ENCODE assay signal across 26 cellular contexts in genomic region chr2:119764832-119765231, GRCh38. TPM values are rescaled to one million over a fixed set of nuclear protein-coding genes. Genes with fewer than 3 reads are reported as not detected.
DNase-seq lines count a peak whose midpoint lies in the region; ATAC-seq and TF ChIP-seq lines count a peak whose summit lies in the region.
"Had no signal": no experiment of that assay in that cellular context is flagged by ENCODE, and none has a peak within 500 bp of the region (broad histone marks: within the 10 kb centered on the region; RNA-seq: fewer than 3 reads in every experiment).

No MANE protein-coding gene starts in this region.

- H3K4me3 ChIP-seq in ascending aorta: no peak overlapping the region
- H3K4me3 ChIP-seq: coronary artery, esophagus squamous epithelium, gastrocnemius medialis had no signal

- BruUV-seq in Calu3 (replicated peaks; lab: Mats Ljungman, UMichigan): no TSS peak

- H3K27me3 ChIP-seq in ascending aorta: no peaks in the 10 kb centered on the region
- H3K27me3 ChIP-seq: esophagus squamous epithelium, gastrocnemius medialis had no signal

- H3K4me1 Mint-ChIP-seq in Calu3 (ENCODE audit: low read depth, unreplicated experiment) (no peaks in the 10 kb centered on the region), brain (peaks cover 56% of the 10 kb centered on the region)

- no peak for TF ChIP-seq CTCF in Calu3 (IDR thresholded peaks at IDR 0.05; ENCODE audit: unreplicated experiment)
- TF ChIP-seq CTCF in brain (conservative IDR thresholded peaks at IDR 0.05): no peak
- no peak for TF ChIP-seq CTCF in ascending aorta (IDR thresholded peaks at IDR 0.05)

- H3K36me3 Mint-ChIP-seq in Calu3 (ENCODE audit: insufficient read depth, unreplicated experiment) (peaks cover 23% of the 10 kb centered on the region), brain (peaks cover 15% of the 10 kb centered on the region)

- H3K27me3 Mint-ChIP-seq in Calu3 (ENCODE audit: unreplicated experiment) (no peaks in the 10 kb centered on the region), brain (peaks cover 4% of the 10 kb centered on the region)
- H3K27me3 Mint-ChIP-seq: activated CD4-positive, alpha-beta T cell treated with anti-CD3 and anti-CD28 coated beads, Interleukin-2, amount 10 ng/mL, durations not matched to agents 7 days and 5 days had no signal

- no peak for ATAC-seq in HG02610 (IDR thresholded peaks at IDR 0.05; ENCODE audit: unreplicated experiment)
- no peak for ATAC-seq in GM21360 (IDR thresholded peaks at IDR 0.05; ENCODE audit: unreplicated experiment)
- ATAC-seq: activated T-cell treated with anti-CD3 and anti-CD28 coated beads, Interleukin-2, amount 50 U/mL, for 4 hours; gastrocnemius medialis; left ventricle myocardium superior; Panc1 had no signal

- peak overlapping the region; percentile 90 for H3K4me3 Mint-ChIP-seq in Calu3 (ENCODE audit: low read depth, unreplicated experiment)
- peak overlapping the region in 4 of 5 experiments; percentile 5 to 62 (median 58) for H3K4me3 Mint-ChIP-seq in brain
- H3K4me3 Mint-ChIP-seq: activated CD4-positive, alpha-beta T cell treated with anti-CD3 and anti-CD28 coated beads, Interleukin-2, amount 10 ng/mL, durations not matched to agents 7 days and 5 days; activated T-cell treated with anti-CD3 and anti-CD28 coated beads, Interleukin-2, amount 50 U/mL, for 4 hours; endodermal cell; HFFc6 had no signal

- CTCF ChIA-PET in Calu3 (lab: Charles Lee): interaction anchor here (0.6 kb wide), 1 partner anchor 583 kb away, joined by 3 read pairs; no protein-coding TSS in a partner anchor

- H3K27ac ChIP-seq in ascending aorta: no peak overlapping the region
- H3K27ac ChIP-seq: coronary artery, esophagus squamous epithelium had no signal

- intact Hi-C loops in Calu3 (cut with micrococcal nuclease; ENCODE audit: unreplicated experiment) (loop anchor here (5.0 kb wide), 2 partner anchors 37 to 107 kb away; no protein-coding TSS in a partner anchor), ascending aorta (cut with DNase I) (no loop called here)

- no peaks in the 10 kb centered on the region for H3K36me3 ChIP-seq in ascending aorta
- H3K36me3 ChIP-seq: esophagus squamous epithelium, gastrocnemius medialis had no signal

- H3K4me1 ChIP-seq in ascending aorta: peaks cover 0 to 12% of the 10 kb centered on the region in 2 donors

- H3K9me3 Mint-ChIP-seq in Calu3 (ENCODE audit: low read depth, unreplicated experiment) (no peaks in the 10 kb centered on the region), brain (peaks cover 0 to 4% (median 2%) of the 10 kb centered on the region in 5 experiments)
- H3K9me3 Mint-ChIP-seq: activated CD4-positive, alpha-beta T cell treated with anti-CD3 and anti-CD28 coated beads, Interleukin-2, amount 10 ng/mL, durations not matched to agents 7 days and 5 days; activated T-cell treated with anti-CD3 and anti-CD28 coated beads, Interleukin-2, amount 50 U/mL, for 4 hours; endodermal cell; HFFc6 had no signal

- no peaks in the 10 kb centered on the region for H3K9me3 ChIP-seq in ascending aorta
- H3K9me3 ChIP-seq: esophagus squamous epithelium, gastrocnemius medialis had no signal

- DNase-seq in Calu3: no peak
- DNase-seq in M059J (ENCODE audit: low read depth): peak; percentile 18
- peak; percentile 15 for DNase-seq in kidney tubule cell (ENCODE audit: low spot score)
- DNase-seq in ascending aorta (ENCODE audit: low spot score in 2 of 2): no peak
- no peak for DNase-seq in amniotic stem cell (lab: John Stamatoyannopoulos, UW)
- DNase-seq: activated CD4-positive, alpha-beta T cell treated with anti-CD3 and anti-CD28 coated beads, Interleukin-2, amount 10 ng/mL, durations not matched to agents 7 days and 5 days; activated naive CD4-positive, alpha-beta T cell; activated T-cell treated with anti-CD3 and anti-CD28 coated beads, Interleukin-2, amount 50 U/mL, for 4 hours; amygdala; endodermal cell; esophagus squamous epithelium; gastrocnemius medialis; HFFc6; hippocampal formation; IMR-90; left ventricle myocardium superior; NCI-H1105; NCI-H187 treated with DMSO at 0.1 percent for 48 hours; nucleus accumbens; SIG-M5; stimulated activated CD4-positive, alpha-beta T cell treated with anti-CD3 and anti-CD28 coated beads, Interleukin-4, amount 100 ng/mL, for 1 hour had no signal

- H3K27ac Mint-ChIP-seq in Calu3 (ENCODE audit: unreplicated experiment) (peak overlapping the region; percentile 65), brain (no peak overlapping the region)
- H3K27ac Mint-ChIP-seq: activated CD4-positive, alpha-beta T cell treated with anti-CD3 and anti-CD28 coated beads, Interleukin-2, amount 10 ng/mL, durations not matched to agents 7 days and 5 days; endodermal cell; HFFc6 had no signal

RNA-seq across cellular contexts. Expression of gene PTPN4, which starts 5.1 kb away (rescaled TPM):
- total RNA-seq in Calu3 (2022) (47.4 and 52.4 TPM in 2 replicates), ascending aorta (35.9 TPM)
- total RNA-seq in M059J (2014; rRNA removed; shearing (Covaris generic)): 10.1 and 12.9 TPM in 2 replicates
- 4.4 TPM for polyA plus RNA-seq in brain (ENCODE audit: insufficient read depth, low read depth, low replicate concordance)

Comparison
In these comparisons a context has a peak if more than half of its experiments do, and no peak if none do; other contexts are left out.
1. DNase-seq: peak in M059J (single experiment) and kidney tubule cell (single experiment); none in Calu3 (single experiment), ascending aorta (0 of 2) and amniotic stem cell (single experiment).